In genomic region chr22:38505595-38506117, GRCh38 we compare ENCODE assay signal across 2 cellular contexts.
TF ChIP-seq lines count a peak whose summit lies in the region.

No MANE protein-coding gene starts in this region.

TF ChIP-seq in WTC11, 78 proteins besides CTCF, POLR2A, EP300 and RAD21 (continues in another document):
- no peak for TF ChIP-seq ELF4 (CRISPR knock-in tag; IDR thresholded peaks at IDR 0.05; ENCODE audit: low read depth)
- TF ChIP-seq ZNF121 (CRISPR knock-in tag; IDR thresholded peaks at IDR 0.05): no peak
- TF ChIP-seq ZNF416 (CRISPR knock-in tag; IDR thresholded peaks at IDR 0.05): 0 out of 2 replicates have a peak, but pooled peaks have one; percentile 49
- TF ChIP-seq SMAD3 (CRISPR knock-in tag; IDR thresholded peaks at IDR 0.05; ENCODE audit: borderline replicate concordance): no peak
- no peak for TF ChIP-seq OVOL2 (CRISPR knock-in tag; IDR thresholded peaks at IDR 0.05; ENCODE audit: borderline replicate concordance)
- no peak for TF ChIP-seq PRRX2 (CRISPR knock-in tag; IDR thresholded peaks at IDR 0.05)
- no peak for TF ChIP-seq ATF3 (CRISPR knock-in tag; conservative IDR thresholded peaks at IDR 0.05)
- no peak for TF ChIP-seq HMGA2 (CRISPR knock-in tag; IDR thresholded peaks at IDR 0.05)
- no peak for TF ChIP-seq ZNF138 (CRISPR knock-in tag; conservative IDR thresholded peaks at IDR 0.05)
- no peak for TF ChIP-seq GABPB1 (CRISPR knock-in tag; IDR thresholded peaks at IDR 0.05)
- TF ChIP-seq AR (CRISPR knock-in tag; IDR thresholded peaks at IDR 0.05): no peak
- 0 out of 2 replicates have a peak, but pooled peaks have one; percentile 23 for TF ChIP-seq TEAD1 (CRISPR knock-in tag; IDR thresholded peaks at IDR 0.05)
- no peak for TF ChIP-seq FOXP4 (CRISPR knock-in tag; IDR thresholded peaks at IDR 0.05)
- TF ChIP-seq FOXK1 (CRISPR knock-in tag; IDR thresholded peaks at IDR 0.05): no peak
- 0 out of 2 replicates have a peak, but pooled peaks have one; percentile 48 for TF ChIP-seq ATF1 (CRISPR knock-in tag; IDR thresholded peaks at IDR 0.05)
- TF ChIP-seq ZBTB21 (CRISPR knock-in tag; IDR thresholded peaks at IDR 0.05; ENCODE audit: borderline replicate concordance): no peak
- TF ChIP-seq JAZF1 (CRISPR knock-in tag; IDR thresholded peaks at IDR 0.05): no peak
- no peak for TF ChIP-seq HMGXB4 (CRISPR knock-in tag; IDR thresholded peaks at IDR 0.05)
- no peak for TF ChIP-seq E2F5 (CRISPR knock-in tag; IDR thresholded peaks at IDR 0.05)
- TF ChIP-seq FOXP1 (CRISPR knock-in tag; IDR thresholded peaks at IDR 0.05; ENCODE audit: borderline replicate concordance): peak; percentile 45; the same call in 1 of the 2 replicates
- TF ChIP-seq EMX1 (CRISPR knock-in tag; IDR thresholded peaks at IDR 0.05): peak; percentile 19; the same call in 1 of the 2 replicates
- no peak for TF ChIP-seq SOX15 (CRISPR knock-in tag; IDR thresholded peaks at IDR 0.05)
- no peak; the same call in 1 of the 2 replicates for TF ChIP-seq TP53 (CRISPR knock-in tag; IDR thresholded peaks at IDR 0.05)
- TF ChIP-seq ZSCAN18 (CRISPR knock-in tag; IDR thresholded peaks at IDR 0.05): no peak

TF ChIP-seq in HepG2, 621 proteins besides CTCF, POLR2A, EP300 and RAD21 (continues in another document):
- no peak for TF ChIP-seq ZZZ3 (CRISPR knock-in tag; IDR thresholded peaks at IDR 0.05; ENCODE audit: borderline replicate concordance)
- no peak for TF ChIP-seq MLX (CRISPR knock-in tag; IDR thresholded peaks at IDR 0.05)
- no peak for TF ChIP-seq HOXA3 (CRISPR knock-in tag; IDR thresholded peaks at IDR 0.05)
- no peak for TF ChIP-seq CC2D1A (CRISPR knock-in tag; IDR thresholded peaks at IDR 0.05)
- TF ChIP-seq ZNF547 (CRISPR knock-in tag; IDR thresholded peaks at IDR 0.05): no peak
- TF ChIP-seq ZBTB46 (CRISPR knock-in tag; IDR thresholded peaks at IDR 0.05; ENCODE audit: borderline replicate concordance): no peak
- no peak for TF ChIP-seq HDAC6 (IDR thresholded peaks at IDR 0.05; ENCODE audit: low read depth, low read length)
- no peak for TF ChIP-seq STAT6 (CRISPR knock-in tag; IDR thresholded peaks at IDR 0.05; ENCODE audit: borderline replicate concordance)
- TF ChIP-seq SP1 (IDR thresholded peaks at IDR 0.05): no peak
- no peak for TF ChIP-seq SP1 (CRISPR knock-in tag; IDR thresholded peaks at IDR 0.05)
- TF ChIP-seq ZNF333 (CRISPR knock-in tag; IDR thresholded peaks at IDR 0.05; ENCODE audit: borderline replicate concordance): no peak
- TF ChIP-seq ZHX1 (CRISPR knock-in tag; IDR thresholded peaks at IDR 0.05; ENCODE audit: low read depth): no peak
- TF ChIP-seq CREBL2 (CRISPR knock-in tag; IDR thresholded peaks at IDR 0.05; ENCODE audit: borderline replicate concordance): no peak
- TF ChIP-seq ZNF296 (CRISPR knock-in tag; conservative IDR thresholded peaks at IDR 0.05): no peak
- 0 out of 2 replicates have a peak, but pooled peaks have one; percentile 33 for TF ChIP-seq REPIN1 (CRISPR knock-in tag; IDR thresholded peaks at IDR 0.05; ENCODE audit: borderline replicate concordance, low read depth)
- TF ChIP-seq THAP8 (CRISPR knock-in tag; IDR thresholded peaks at IDR 0.05; ENCODE audit: borderline replicate concordance): no peak
- no peak for TF ChIP-seq ZNF598 (CRISPR knock-in tag; IDR thresholded peaks at IDR 0.05; ENCODE audit: borderline replicate concordance)
- no peak for TF ChIP-seq AGO1 (IDR thresholded peaks at IDR 0.05; ENCODE audit: low read depth, low read length, poor library complexity, severe bottlenecking)
- TF ChIP-seq SSRP1 (CRISPR knock-in tag; IDR thresholded peaks at IDR 0.05): no peak
- no peak for TF ChIP-seq ZBTB39 (CRISPR knock-in tag; IDR thresholded peaks at IDR 0.05)
- no peak for TF ChIP-seq IRX3 (CRISPR knock-in tag; IDR thresholded peaks at IDR 0.05; ENCODE audit: borderline replicate concordance, low read depth)
- TF ChIP-seq HNRNPLL (IDR thresholded peaks at IDR 0.05; ENCODE audit: low read depth, low read length, poor library complexity, severe bottlenecking): no peak
- TF ChIP-seq PLRG1 (conservative IDR thresholded peaks at IDR 0.05): no peak
- TF ChIP-seq IRF9 (CRISPR knock-in tag; IDR thresholded peaks at IDR 0.05; ENCODE audit: borderline replicate concordance): peak; percentile 22; the same call in 1 of the 2 replicates
- no peak for TF ChIP-seq GPN1 (CRISPR knock-in tag; IDR thresholded peaks at IDR 0.05; ENCODE audit: borderline replicate concordance)
- TF ChIP-seq ZNF850 (CRISPR knock-in tag; conservative IDR thresholded peaks at IDR 0.05): no peak
- 0 out of 2 replicates have a peak, but pooled peaks have one; percentile 68 for TF ChIP-seq YEATS4 (CRISPR knock-in tag; IDR thresholded peaks at IDR 0.05; ENCODE audit: borderline replicate concordance)
- TF ChIP-seq TFDP2 (CRISPR knock-in tag; IDR thresholded peaks at IDR 0.05): no peak
- TF ChIP-seq CBFB (CRISPR knock-in tag; IDR thresholded peaks at IDR 0.05): no peak
- TF ChIP-seq ATF1 (CRISPR knock-in tag; IDR thresholded peaks at IDR 0.05): no peak
- TF ChIP-seq POGZ (CRISPR knock-in tag; IDR thresholded peaks at IDR 0.05): 0 out of 2 replicates have a peak, but pooled peaks have one; percentile 13
- no peak for TF ChIP-seq GPBP1L1 (CRISPR knock-in tag; IDR thresholded peaks at IDR 0.05)
- TF ChIP-seq ZBTB49 (CRISPR knock-in tag; IDR thresholded peaks at IDR 0.05; ENCODE audit: borderline replicate concordance): no peak
- 0 out of 2 replicates have a peak, but pooled peaks have one; percentile 81 for TF ChIP-seq WIZ (CRISPR knock-in tag; IDR thresholded peaks at IDR 0.05)
- peak; percentile 17; the same call in 1 of the 2 replicates for TF ChIP-seq ZNF563 (CRISPR knock-in tag; IDR thresholded peaks at IDR 0.05)
